Comparison of ENCODE assay signal across 17 cellular contexts in the genomic region with DNA sequence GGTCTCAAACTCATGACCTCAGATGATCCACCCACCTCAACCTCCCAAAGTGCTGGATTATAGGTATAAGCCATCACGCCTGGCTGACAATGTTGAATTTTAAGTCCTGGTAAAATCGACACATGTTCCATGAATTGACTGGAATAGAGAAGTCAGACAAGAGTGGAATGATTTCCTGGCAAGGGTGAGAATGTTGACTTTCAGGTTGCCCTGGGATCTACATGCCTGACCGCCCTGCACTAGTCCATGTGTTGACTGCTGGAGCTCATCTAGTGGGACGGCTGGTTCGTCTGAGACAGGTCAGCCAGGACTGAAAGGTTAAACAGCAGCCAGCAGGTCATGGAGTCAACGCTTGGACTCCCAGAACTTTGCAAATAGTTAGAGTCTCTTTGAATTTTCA.
DNase-seq lines count a peak whose midpoint lies in the region; FAIRE-seq lines count a peak whose summit lies in the region.
"Had no signal": no experiment of that assay in that cellular context is flagged by ENCODE, and none has a peak within 500 bp of the region (broad histone marks: within the 10 kb centered on the region; RNA-seq: fewer than 3 reads in every experiment).

No MANE protein-coding gene starts in this region.

- peak; percentile 70 for FAIRE-seq in RCC 7860 (lab: Jason Lieb, UNC)

- DNase-seq in NCI-H2029 (lab: John Stamatoyannopoulos, UW), result peak; percentile 13
- no peak for DNase-seq in NCI-H2029 treated with DMSO at 0.1 percent for 48 hours (lab: John Stamatoyannopoulos, UW)
- DNase-seq in RCC 7860 (ENCODE audit: low spot score), result peak; percentile 58
- DNase-seq in kidney glomerular epithelial cell (lab: John Stamatoyannopoulos, UW), result peak; percentile 34
- peak; percentile 94 for DNase-seq in renal cortical epithelial cell (ENCODE audit: low read depth)
- DNase-seq in head of caudate nucleus, result no peak
- no peak for DNase-seq in NCI-H82 treated with DMSO at 0.1 percent for 48 hours (lab: John Stamatoyannopoulos, UW; ENCODE audit: unreplicated experiment)
- DNase-seq in effector CD8-positive, alpha-beta T cell (lab: John Stamatoyannopoulos, UW), result no peak
- DNase-seq: 8988T, EL, HFFc6, MG63, NCI-H1930, NCI-H226, NCI-H526, Peyer's patch, SIG-M5 had no signal

- intact Hi-C loops in head of caudate nucleus (cut with DNase I), result no loop called here

Comparison
In these comparisons a context has a peak if more than half of its experiments do, and no peak if none do; other contexts are left out.
1. DNase-seq: peak in NCI-H2029 (single experiment), RCC 7860 (single experiment), kidney glomerular epithelial cell (single experiment) and renal cortical epithelial cell (single experiment); none in NCI-H2029 treated with DMSO at 0.1 percent for 48 hours (single experiment), head of caudate nucleus (0 of 42), NCI-H82 treated with DMSO at 0.1 percent for 48 hours (single experiment) and effector CD8-positive, alpha-beta T cell (single experiment).